1 cellular context compared by ENCODE assay signal in the genomic region with DNA sequence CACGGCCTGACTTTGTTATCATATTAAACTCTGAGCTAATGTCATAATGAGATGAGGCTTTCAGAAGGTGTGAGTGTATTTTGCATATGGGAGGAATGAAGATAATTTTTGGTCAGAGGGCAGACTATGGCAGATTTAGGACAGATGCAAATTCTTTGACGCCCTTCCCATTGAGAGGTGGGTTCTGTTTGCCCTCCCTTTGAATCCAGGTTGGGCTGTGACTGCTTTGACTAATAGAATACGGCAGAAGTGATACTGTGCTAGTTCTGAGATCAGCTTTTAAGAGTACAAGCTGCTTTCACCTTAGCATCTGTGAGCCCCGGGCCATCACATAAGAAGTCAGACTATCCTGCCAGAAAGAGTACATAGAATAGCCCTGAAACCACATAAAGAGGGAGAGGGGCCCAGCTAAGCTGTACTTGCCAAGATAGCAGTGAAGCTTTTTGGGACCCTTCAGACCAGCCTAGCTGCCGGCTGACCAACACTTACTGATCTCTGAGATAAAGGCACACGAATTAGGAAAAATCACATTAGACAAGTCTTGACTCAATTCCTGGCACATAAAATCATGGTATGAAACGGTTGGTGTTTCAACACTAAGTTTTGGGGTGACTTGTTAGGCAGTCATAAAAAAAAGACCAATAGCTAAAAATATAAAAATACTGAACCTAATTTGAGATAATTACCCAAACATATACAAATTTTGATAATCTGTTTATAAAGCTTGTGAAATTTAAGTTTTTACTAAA.
TF ChIP-seq lines count a peak whose summit lies in the region.

No MANE protein-coding gene starts in this region.

TF ChIP-seq in GM12878, 131 proteins besides CTCF, POLR2A, EP300 and RAD21 (continued from another document and continues in another):
- TF ChIP-seq BCL11A (IDR thresholded peaks at IDR 0.05; ENCODE audit: low read depth, low read length) (no peak), MEF2B (IDR thresholded peaks at IDR 0.05; ENCODE audit: partially characterized antibody, poor library complexity, severe bottlenecking) (no peak), ESRRA (IDR thresholded peaks at IDR 0.05; ENCODE audit: low read length) (no peak), ASH2L (IDR thresholded peaks at IDR 0.05; ENCODE audit: borderline replicate concordance, low read depth) (no peak), PAX8 (IDR thresholded peaks at IDR 0.05) (no peak), ZZZ3 (IDR thresholded peaks at IDR 0.05; ENCODE audit: control insufficient read depth, insufficient read length, low read depth) (no peak), SPI1 (IDR thresholded peaks at IDR 0.05; ENCODE audit: borderline replicate concordance, insufficient read depth, low read depth, low read length) (peak; percentile 73), POLR2AphosphoS2 (IDR thresholded peaks at IDR 0.05; ENCODE audit: low read depth, low read length) (no peak), JUND (IDR thresholded peaks at IDR 0.05; ENCODE audit: low read depth, low read length) (no peak), TCF12 (IDR thresholded peaks at IDR 0.05; ENCODE audit: low read depth, low read length) (peak; percentile 69), RELA (IDR thresholded peaks at IDR 0.05; ENCODE audit: borderline replicate concordance, partially characterized antibody) (no peak), SUZ12 (IDR thresholded peaks at IDR 0.05; ENCODE audit: unreplicated experiment) (no peak), NR2C2 (IDR thresholded peaks at IDR 0.05; ENCODE audit: borderline replicate concordance, control insufficient read depth, insufficient read length, low read depth) (no peak), POU2F2 (IDR thresholded peaks at IDR 0.05; ENCODE audit: borderline replicate concordance, low read depth, low read length) (peak; percentile 74; the same call in 2 of the 3 replicates), BRCA1 (IDR thresholded peaks at IDR 0.05; ENCODE audit: low read depth, low read length) (no peak), YY1 (IDR thresholded peaks at IDR 0.05; ENCODE audit: low read depth, low read length) (no peak), ZNF384 (IDR thresholded peaks at IDR 0.05; ENCODE audit: borderline replicate concordance, low read depth, low read length) (no peak), JUNB (IDR thresholded peaks at IDR 0.05) (peak; percentile 36), LARP7 (IDR thresholded peaks at IDR 0.05) (no peak; the same call in 1 of the 2 replicates)
- TF ChIP-seq, protein P1, sequence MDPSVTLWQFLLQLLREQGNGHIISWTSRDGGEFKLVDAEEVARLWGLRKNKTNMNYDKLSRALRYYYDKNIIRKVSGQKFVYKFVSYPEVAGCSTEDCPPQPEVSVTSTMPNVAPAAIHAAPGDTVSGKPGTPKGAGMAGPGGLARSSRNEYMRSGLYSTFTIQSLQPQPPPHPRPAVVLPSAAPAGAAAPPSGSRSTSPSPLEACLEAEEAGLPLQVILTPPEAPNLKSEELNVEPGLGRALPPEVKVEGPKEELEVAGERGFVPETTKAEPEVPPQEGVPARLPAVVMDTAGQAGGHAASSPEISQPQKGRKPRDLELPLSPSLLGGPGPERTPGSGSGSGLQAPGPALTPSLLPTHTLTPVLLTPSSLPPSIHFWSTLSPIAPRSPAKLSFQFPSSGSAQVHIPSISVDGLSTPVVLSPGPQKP (IDR thresholded peaks at IDR 0.05; ENCODE audit: low read depth, low read length): no peak
- TF ChIP-seq, protein P2, sequence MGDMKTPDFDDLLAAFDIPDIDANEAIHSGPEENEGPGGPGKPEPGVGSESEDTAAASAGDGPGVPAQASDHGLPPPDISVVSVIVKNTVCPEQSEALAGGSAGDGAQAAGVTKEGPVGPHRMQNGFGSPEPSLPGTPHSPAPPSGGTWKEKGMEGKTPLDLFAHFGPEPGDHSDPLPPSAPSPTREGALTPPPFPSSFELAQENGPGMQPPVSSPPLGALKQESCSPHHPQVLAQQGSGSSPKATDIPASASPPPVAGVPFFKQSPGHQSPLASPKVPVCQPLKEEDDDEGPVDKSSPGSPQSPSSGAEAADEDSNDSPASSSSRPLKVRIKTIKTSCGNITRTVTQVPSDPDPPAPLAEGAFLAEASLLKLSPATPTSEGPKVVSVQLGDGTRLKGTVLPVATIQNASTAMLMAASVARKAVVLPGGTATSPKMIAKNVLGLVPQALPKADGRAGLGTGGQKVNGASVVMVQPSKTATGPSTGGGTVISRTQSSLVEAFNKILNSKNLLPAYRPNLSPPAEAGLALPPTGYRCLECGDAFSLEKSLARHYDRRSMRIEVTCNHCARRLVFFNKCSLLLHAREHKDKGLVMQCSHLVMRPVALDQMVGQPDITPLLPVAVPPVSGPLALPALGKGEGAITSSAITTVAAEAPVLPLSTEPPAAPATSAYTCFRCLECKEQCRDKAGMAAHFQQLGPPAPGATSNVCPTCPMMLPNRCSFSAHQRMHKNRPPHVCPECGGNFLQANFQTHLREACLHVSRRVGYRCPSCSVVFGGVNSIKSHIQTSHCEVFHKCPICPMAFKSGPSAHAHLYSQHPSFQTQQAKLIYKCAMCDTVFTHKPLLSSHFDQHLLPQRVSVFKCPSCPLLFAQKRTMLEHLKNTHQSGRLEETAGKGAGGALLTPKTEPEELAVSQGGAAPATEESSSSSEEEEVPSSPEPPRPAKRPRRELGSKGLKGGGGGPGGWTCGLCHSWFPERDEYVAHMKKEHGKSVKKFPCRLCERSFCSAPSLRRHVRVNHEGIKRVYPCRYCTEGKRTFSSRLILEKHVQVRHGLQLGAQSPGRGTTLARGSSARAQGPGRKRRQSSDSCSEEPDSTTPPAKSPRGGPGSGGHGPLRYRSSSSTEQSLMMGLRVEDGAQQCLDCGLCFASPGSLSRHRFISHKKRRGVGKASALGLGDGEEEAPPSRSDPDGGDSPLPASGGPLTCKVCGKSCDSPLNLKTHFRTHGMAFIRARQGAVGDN (IDR thresholded peaks at IDR 0.05): 0 out of 2 replicates have a peak, but pooled peaks have one; percentile 39
- TF ChIP-seq, protein P3, sequence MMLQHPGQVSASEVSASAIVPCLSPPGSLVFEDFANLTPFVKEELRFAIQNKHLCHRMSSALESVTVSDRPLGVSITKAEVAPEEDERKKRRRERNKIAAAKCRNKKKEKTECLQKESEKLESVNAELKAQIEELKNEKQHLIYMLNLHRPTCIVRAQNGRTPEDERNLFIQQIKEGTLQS (IDR thresholded peaks at IDR 0.05; ENCODE audit: borderline replicate concordance, extremely low read depth, low read depth, low read length): no peak
- TF ChIP-seq, protein P4, sequence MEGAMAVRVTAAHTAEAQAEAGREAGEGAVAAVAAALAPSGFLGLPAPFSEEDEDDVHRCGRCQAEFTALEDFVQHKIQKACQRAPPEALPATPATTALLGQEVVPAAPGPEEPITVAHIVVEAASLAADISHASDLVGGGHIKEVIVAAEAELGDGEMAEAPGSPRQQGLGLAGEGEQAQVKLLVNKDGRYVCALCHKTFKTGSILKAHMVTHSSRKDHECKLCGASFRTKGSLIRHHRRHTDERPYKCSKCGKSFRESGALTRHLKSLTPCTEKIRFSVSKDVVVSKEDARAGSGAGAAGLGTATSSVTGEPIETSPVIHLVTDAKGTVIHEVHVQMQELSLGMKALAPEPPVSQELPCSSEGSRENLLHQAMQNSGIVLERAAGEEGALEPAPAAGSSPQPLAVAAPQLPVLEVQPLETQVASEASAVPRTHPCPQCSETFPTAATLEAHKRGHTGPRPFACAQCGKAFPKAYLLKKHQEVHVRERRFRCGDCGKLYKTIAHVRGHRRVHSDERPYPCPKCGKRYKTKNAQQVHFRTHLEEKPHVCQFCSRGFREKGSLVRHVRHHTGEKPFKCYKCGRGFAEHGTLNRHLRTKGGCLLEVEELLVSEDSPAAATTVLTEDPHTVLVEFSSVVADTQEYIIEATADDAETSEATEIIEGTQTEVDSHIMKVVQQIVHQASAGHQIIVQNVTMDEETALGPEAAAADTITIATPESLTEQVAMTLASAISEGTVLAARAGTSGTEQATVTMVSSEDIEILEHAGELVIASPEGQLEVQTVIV (IDR thresholded peaks at IDR 0.05; ENCODE audit: borderline replicate concordance, partially characterized antibody): no peak
- TF ChIP-seq, protein P5, sequence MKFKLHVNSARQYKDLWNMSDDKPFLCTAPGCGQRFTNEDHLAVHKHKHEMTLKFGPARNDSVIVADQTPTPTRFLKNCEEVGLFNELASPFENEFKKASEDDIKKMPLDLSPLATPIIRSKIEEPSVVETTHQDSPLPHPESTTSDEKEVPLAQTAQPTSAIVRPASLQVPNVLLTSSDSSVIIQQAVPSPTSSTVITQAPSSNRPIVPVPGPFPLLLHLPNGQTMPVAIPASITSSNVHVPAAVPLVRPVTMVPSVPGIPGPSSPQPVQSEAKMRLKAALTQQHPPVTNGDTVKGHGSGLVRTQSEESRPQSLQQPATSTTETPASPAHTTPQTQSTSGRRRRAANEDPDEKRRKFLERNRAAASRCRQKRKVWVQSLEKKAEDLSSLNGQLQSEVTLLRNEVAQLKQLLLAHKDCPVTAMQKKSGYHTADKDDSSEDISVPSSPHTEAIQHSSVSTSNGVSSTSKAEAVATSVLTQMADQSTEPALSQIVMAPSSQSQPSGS (IDR thresholded peaks at IDR 0.05; ENCODE audit: low read length): no peak
- TF ChIP-seq, protein P6, sequence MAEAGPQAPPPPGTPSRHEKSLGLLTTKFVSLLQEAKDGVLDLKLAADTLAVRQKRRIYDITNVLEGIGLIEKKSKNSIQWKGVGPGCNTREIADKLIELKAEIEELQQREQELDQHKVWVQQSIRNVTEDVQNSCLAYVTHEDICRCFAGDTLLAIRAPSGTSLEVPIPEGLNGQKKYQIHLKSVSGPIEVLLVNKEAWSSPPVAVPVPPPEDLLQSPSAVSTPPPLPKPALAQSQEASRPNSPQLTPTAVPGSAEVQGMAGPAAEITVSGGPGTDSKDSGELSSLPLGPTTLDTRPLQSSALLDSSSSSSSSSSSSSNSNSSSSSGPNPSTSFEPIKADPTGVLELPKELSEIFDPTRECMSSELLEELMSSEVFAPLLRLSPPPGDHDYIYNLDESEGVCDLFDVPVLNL (IDR thresholded peaks at IDR 0.05; ENCODE audit: low read depth, low read length): 0 out of 2 replicates have a peak, but pooled peaks have one; percentile 32
- TF ChIP-seq, protein P7, sequence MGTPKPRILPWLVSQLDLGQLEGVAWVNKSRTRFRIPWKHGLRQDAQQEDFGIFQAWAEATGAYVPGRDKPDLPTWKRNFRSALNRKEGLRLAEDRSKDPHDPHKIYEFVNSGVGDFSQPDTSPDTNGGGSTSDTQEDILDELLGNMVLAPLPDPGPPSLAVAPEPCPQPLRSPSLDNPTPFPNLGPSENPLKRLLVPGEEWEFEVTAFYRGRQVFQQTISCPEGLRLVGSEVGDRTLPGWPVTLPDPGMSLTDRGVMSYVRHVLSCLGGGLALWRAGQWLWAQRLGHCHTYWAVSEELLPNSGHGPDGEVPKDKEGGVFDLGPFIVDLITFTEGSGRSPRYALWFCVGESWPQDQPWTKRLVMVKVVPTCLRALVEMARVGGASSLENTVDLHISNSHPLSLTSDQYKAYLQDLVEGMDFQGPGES (IDR thresholded peaks at IDR 0.05): no peak
- TF ChIP-seq, protein P8, sequence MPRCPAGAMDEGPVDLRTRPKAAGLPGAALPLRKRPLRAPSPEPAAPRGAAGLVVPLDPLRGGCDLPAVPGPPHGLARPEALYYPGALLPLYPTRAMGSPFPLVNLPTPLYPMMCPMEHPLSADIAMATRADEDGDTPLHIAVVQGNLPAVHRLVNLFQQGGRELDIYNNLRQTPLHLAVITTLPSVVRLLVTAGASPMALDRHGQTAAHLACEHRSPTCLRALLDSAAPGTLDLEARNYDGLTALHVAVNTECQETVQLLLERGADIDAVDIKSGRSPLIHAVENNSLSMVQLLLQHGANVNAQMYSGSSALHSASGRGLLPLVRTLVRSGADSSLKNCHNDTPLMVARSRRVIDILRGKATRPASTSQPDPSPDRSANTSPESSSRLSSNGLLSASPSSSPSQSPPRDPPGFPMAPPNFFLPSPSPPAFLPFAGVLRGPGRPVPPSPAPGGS (IDR thresholded peaks at IDR 0.05; ENCODE audit: borderline replicate concordance, insufficient read depth, low read depth, low read length, poor library complexity, severe bottlenecking): no peak
- TF ChIP-seq, protein P9, sequence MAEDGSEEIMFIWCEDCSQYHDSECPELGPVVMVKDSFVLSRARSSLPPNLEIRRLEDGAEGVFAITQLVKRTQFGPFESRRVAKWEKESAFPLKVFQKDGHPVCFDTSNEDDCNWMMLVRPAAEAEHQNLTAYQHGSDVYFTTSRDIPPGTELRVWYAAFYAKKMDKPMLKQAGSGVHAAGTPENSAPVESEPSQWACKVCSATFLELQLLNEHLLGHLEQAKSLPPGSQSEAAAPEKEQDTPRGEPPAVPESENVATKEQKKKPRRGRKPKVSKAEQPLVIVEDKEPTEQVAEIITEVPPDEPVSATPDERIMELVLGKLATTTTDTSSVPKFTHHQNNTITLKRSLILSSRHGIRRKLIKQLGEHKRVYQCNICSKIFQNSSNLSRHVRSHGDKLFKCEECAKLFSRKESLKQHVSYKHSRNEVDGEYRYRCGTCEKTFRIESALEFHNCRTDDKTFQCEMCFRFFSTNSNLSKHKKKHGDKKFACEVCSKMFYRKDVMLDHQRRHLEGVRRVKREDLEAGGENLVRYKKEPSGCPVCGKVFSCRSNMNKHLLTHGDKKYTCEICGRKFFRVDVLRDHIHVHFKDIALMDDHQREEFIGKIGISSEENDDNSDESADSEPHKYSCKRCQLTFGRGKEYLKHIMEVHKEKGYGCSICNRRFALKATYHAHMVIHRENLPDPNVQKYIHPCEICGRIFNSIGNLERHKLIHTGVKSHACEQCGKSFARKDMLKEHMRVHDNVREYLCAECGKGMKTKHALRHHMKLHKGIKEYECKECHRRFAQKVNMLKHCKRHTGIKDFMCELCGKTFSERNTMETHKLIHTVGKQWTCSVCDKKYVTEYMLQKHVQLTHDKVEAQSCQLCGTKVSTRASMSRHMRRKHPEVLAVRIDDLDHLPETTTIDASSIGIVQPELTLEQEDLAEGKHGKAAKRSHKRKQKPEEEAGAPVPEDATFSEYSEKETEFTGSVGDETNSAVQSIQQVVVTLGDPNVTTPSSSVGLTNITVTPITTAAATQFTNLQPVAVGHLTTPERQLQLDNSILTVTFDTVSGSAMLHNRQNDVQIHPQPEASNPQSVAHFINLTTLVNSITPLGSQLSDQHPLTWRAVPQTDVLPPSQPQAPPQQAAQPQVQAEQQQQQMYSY (CRISPR knock-in tag; IDR thresholded peaks at IDR 0.05): no peak
- TF ChIP-seq, protein P10, sequence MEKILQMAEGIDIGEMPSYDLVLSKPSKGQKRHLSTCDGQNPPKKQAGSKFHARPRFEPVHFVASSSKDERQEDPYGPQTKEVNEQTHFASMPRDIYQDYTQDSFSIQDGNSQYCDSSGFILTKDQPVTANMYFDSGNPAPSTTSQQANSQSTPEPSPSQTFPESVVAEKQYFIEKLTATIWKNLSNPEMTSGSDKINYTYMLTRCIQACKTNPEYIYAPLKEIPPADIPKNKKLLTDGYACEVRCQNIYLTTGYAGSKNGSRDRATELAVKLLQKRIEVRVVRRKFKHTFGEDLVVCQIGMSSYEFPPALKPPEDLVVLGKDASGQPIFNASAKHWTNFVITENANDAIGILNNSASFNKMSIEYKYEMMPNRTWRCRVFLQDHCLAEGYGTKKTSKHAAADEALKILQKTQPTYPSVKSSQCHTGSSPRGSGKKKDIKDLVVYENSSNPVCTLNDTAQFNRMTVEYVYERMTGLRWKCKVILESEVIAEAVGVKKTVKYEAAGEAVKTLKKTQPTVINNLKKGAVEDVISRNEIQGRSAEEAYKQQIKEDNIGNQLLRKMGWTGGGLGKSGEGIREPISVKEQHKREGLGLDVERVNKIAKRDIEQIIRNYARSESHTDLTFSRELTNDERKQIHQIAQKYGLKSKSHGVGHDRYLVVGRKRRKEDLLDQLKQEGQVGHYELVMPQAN (conservative IDR thresholded peaks at IDR 0.05): 0 out of 2 replicates have a peak, but pooled peaks have one; percentile 9
